24 cellular contexts compared by ENCODE assay signal in the genomic region with DNA sequence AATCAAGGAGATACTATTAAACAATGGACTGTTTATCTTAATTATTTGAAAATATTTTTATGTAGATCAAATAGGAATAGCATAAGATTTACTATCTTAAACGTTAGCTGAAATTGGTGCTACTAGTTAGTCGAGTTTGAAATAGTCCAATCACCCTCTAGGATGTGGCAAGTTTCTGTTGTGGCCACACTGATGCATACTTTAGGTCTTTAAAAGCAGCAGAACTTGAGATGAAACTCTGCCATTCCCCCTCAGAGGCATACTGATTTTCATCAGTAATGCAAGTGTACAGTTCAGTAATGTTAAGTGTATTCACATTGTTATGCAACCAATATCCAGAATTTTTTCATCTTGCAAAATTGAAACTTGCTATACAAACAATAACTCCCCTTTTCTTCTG.
"Had no signal": no experiment of that assay in that cellular context is flagged by ENCODE, and none has a peak within 500 bp of the region (broad histone marks: within the 10 kb centered on the region; RNA-seq: fewer than 3 reads in every experiment).

No MANE protein-coding gene starts in this region.

- DNase-seq: colonic mucosa; cortex of kidney; dermis blood vessel endothelial cell; dorsolateral prefrontal cortex; effector CD4-positive, alpha-beta T cell; effector CD8-positive, alpha-beta T cell; effector memory CD4-positive, alpha-beta T cell; effector memory CD8-positive, alpha-beta T cell; endodermal cell; erythroblast; esophagus squamous epithelium; foreskin fibroblast; foreskin keratinocyte; foreskin melanocyte; gastrocnemius medialis; glutamatergic neuron; head of caudate nucleus; heart left ventricle; heart right ventricle had no signal

- H3K27me3 ChIP-seq: colonic mucosa, dorsolateral prefrontal cortex, esophagus muscularis mucosa, esophagus squamous epithelium, foreskin keratinocyte, gastrocnemius medialis, gastroesophageal sphincter, heart left ventricle, heart right ventricle had no signal

- H3K9me3 ChIP-seq: colonic mucosa, esophagus squamous epithelium, gastrocnemius medialis, gastroesophageal sphincter had no signal

- ATAC-seq: effector memory CD8-positive, alpha-beta T cell; esophagus mucosa; foreskin keratinocyte; gastrocnemius medialis; gastroesophageal sphincter; heart left ventricle; heart right ventricle had no signal

- H3K4me1 ChIP-seq: colonic mucosa, esophagus muscularis mucosa, esophagus squamous epithelium, foreskin keratinocyte, gastrocnemius medialis, gastroesophageal sphincter, heart left ventricle, heart right ventricle had no signal

- H3K4me3 ChIP-seq: colonic mucosa, coronary artery, dorsolateral prefrontal cortex, esophagus muscularis mucosa, esophagus squamous epithelium, gastrocnemius medialis, gastroesophageal sphincter, heart left ventricle, heart right ventricle had no signal

- H3K36me3 ChIP-seq: colonic mucosa, esophagus muscularis mucosa, esophagus squamous epithelium, gastrocnemius medialis, gastroesophageal sphincter, heart left ventricle, heart right ventricle had no signal

- H3K27ac ChIP-seq: colonic mucosa, coronary artery, dorsolateral prefrontal cortex, epithelial cell of prostate, esophagus muscularis mucosa, esophagus squamous epithelium, foreskin keratinocyte, gastrocnemius medialis, gastroesophageal sphincter, heart left ventricle, heart right ventricle had no signal
